ENCODE assay signal across 13 cellular contexts in the genomic region with DNA sequence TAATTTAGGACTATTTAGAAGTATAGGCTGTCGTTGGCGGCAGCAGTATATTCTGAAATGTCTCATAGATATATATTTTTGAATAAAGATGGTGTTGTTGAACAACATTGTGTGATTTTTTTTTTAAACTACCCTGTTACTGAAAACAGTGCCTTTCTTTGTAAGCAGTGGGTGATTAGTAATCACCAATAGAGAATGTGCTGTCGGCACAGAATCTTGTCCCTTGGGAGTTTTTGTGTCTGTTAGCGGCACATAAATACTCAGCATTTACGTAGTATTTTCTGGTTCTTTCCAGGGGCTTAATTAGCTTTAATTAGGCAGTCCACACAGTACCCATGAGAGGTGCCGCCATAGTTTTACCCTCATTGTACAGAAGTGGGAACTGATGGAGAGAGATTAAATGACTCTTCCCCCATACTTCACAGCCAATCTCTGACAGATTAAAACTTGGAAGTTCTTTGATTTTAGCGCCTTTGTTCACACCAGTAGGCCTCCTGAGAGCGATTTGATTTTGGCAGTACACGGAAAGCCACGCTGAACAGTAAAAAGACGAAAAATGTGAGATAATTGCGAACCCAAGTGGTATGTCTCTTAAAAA. TPM values are rescaled to one million over a fixed set of nuclear protein-coding genes. Genes with fewer than 3 reads are reported as not detected.
DNase-seq lines count a peak whose midpoint lies in the region; ATAC-seq and TF ChIP-seq lines count a peak whose summit lies in the region.
"Had no signal": no experiment of that assay in that cellular context is flagged by ENCODE, and none has a peak within 500 bp of the region (broad histone marks: within the 10 kb centered on the region; RNA-seq: fewer than 3 reads in every experiment).

No MANE protein-coding gene starts in this region.

- no peak for DNase-seq in activated CD4-positive, alpha-beta memory T cell treated with anti-CD3 and anti-CD28 coated beads, Interleukin-2, amount 10 ng/mL, durations not matched to agents 7 days and 5 days
- DNase-seq in activated CD4-positive, alpha-beta memory T cell treated with anti-CD3 and anti-CD28 coated beads for 36 hours = no peak
- DNase-seq in left ventricle myocardium superior (no peak), RWPE1 (ENCODE audit: low spot score) (no peak)
- no peak for DNase-seq in stimulated activated naive B cell treated with anti-CD40 and anti-IgM and Interleukin-4, amounts not matched to agents 10 μg/mL and 1 μg/mL and 100 μg/mL, for 72 hours
- no peak for DNase-seq in activated naive CD4-positive, alpha-beta T cell (lab: John Stamatoyannopoulos, UW)
- DNase-seq: activated CD4-positive, alpha-beta T cell treated with anti-CD3 and anti-CD28 coated beads, Interleukin-2, amount 50 U/mL, for 4 hours; DMS79 treated with DMSO at 0.1 percent for 48 hours; hypothalamus had no signal

- peaks cover 29% of the 10 kb centered on the region for H3K36me3 Mint-ChIP-seq in activated CD4-positive, alpha-beta memory T cell treated with anti-CD3 and anti-CD28 coated beads, Interleukin-2, amount 10 ng/mL, durations not matched to agents 7 days and 5 days (ENCODE audit: low read depth)
- H3K36me3 Mint-ChIP-seq in activated CD4-positive, alpha-beta memory T cell treated with anti-CD3 and anti-CD28 coated beads for 36 hours = peaks cover 19% of the 10 kb centered on the region
- peaks cover 54% of the 10 kb centered on the region for H3K36me3 Mint-ChIP-seq in activated T-helper 17 cell treated with anti-CD3 and anti-CD28 coated beads, Interleukin-2, amount 50 U/mL, for 72 hours (ENCODE audit: low read depth)
- peaks cover 19 to 49% of the 10 kb centered on the region in 2 donors for H3K36me3 Mint-ChIP-seq in stimulated activated naive B cell treated with anti-CD40 and anti-IgM and Interleukin-4, amounts not matched to agents 10 μg/mL and 1 μg/mL and 100 μg/mL, for 72 hours

- H3K9me3 Mint-ChIP-seq in activated CD4-positive, alpha-beta memory T cell treated with anti-CD3 and anti-CD28 coated beads, Interleukin-2, amount 10 ng/mL, durations not matched to agents 7 days and 5 days = no peaks in the 10 kb centered on the region
- no peaks in the 10 kb centered on the region for H3K9me3 Mint-ChIP-seq in activated CD4-positive, alpha-beta memory T cell treated with anti-CD3 and anti-CD28 coated beads for 36 hours
- H3K9me3 Mint-ChIP-seq in activated T-helper 17 cell treated with anti-CD3 and anti-CD28 coated beads, Interleukin-2, amount 50 U/mL, for 72 hours = no peaks in the 10 kb centered on the region
- H3K9me3 Mint-ChIP-seq in stimulated activated naive B cell treated with anti-CD40 and anti-IgM and Interleukin-4, amounts not matched to agents 10 μg/mL and 1 μg/mL and 100 μg/mL, for 72 hours = no peaks in the 10 kb centered on the region

- no peaks in the 10 kb centered on the region for H3K27me3 Mint-ChIP-seq in activated CD4-positive, alpha-beta memory T cell treated with anti-CD3 and anti-CD28 coated beads, Interleukin-2, amount 10 ng/mL, durations not matched to agents 7 days and 5 days
- H3K27me3 Mint-ChIP-seq in activated CD4-positive, alpha-beta memory T cell treated with anti-CD3 and anti-CD28 coated beads for 36 hours = no peaks in the 10 kb centered on the region
- H3K27me3 Mint-ChIP-seq in activated T-helper 17 cell treated with anti-CD3 and anti-CD28 coated beads, Interleukin-2, amount 50 U/mL, for 72 hours = no peaks in the 10 kb centered on the region
- no peaks in the 10 kb centered on the region for H3K27me3 Mint-ChIP-seq in stimulated activated naive B cell treated with anti-CD40 and anti-IgM and Interleukin-4, amounts not matched to agents 10 μg/mL and 1 μg/mL and 100 μg/mL, for 72 hours

- intact Hi-C loops in activated CD4-positive, alpha-beta memory T cell treated with anti-CD3 and anti-CD28 coated beads for 36 hours (cut with micrococcal nuclease) = no loop called here
- intact Hi-C loops in left ventricle myocardium superior (cut with micrococcal nuclease) = no loop called here

- POLR2A ChIA-PET in activated CD4-positive, alpha-beta memory T cell treated with anti-CD3 and anti-CD28 coated beads, Interleukin-2, amount 10 ng/mL, durations not matched to agents 7 days and 5 days (lab: Charles Lee) = interaction anchor here (0.7 to 1.4 kb wide), 2 partner anchors 59 to 801 kb away, joined by 4 to 5 read pairs; a partner anchor contains a TSS
- POLR2A ChIA-PET in activated CD4-positive, alpha-beta memory T cell treated with anti-CD3 and anti-CD28 coated beads for 36 hours (lab: Charles Lee) = no interaction called here
- POLR2A ChIA-PET in RWPE1 (lab: Yijun Ruan, JAX; ENCODE audit: low non-redundant PET) = no interaction called here

- CTCF ChIA-PET in activated CD4-positive, alpha-beta memory T cell treated with anti-CD3 and anti-CD28 coated beads, Interleukin-2, amount 10 ng/mL, durations not matched to agents 7 days and 5 days (lab: Charles Lee) = interaction anchor here (0.8 to 2.3 kb wide), 5 partner anchors 15 to 129 kb away, joined by 4 to 14 read pairs (median 4); no protein-coding TSS in a partner anchor
- CTCF ChIA-PET in activated CD4-positive, alpha-beta memory T cell treated with anti-CD3 and anti-CD28 coated beads for 36 hours (lab: Charles Lee) = interaction anchor here (2.0 kb wide), 1 partner anchor 129 kb away, joined by 7 read pairs; no protein-coding TSS in a partner anchor
- CTCF ChIA-PET in RWPE1 (lab: Yijun Ruan, JAX) = interaction anchor here (0.7 to 1.1 kb wide), 4 partner anchors 19 to 131 kb away, joined by 3 to 4 read pairs (median 3); no protein-coding TSS in a partner anchor

- H3K27ac ChIP-seq in RWPE1 = no peak overlapping the region
- H3K27ac ChIP-seq: SJSA1, thoracic aorta had no signal

- peak overlapping the region; percentile 81 for H3K27ac Mint-ChIP-seq in activated CD4-positive, alpha-beta memory T cell treated with anti-CD3 and anti-CD28 coated beads, Interleukin-2, amount 10 ng/mL, durations not matched to agents 7 days and 5 days
- H3K27ac Mint-ChIP-seq in activated CD4-positive, alpha-beta memory T cell treated with anti-CD3 and anti-CD28 coated beads for 36 hours = no peak overlapping the region
- H3K27ac Mint-ChIP-seq in activated T-helper 17 cell treated with anti-CD3 and anti-CD28 coated beads, Interleukin-2, amount 50 U/mL, for 72 hours = peak overlapping the region; percentile 86
- H3K27ac Mint-ChIP-seq in stimulated activated naive B cell treated with anti-CD40 and anti-IgM and Interleukin-4, amounts not matched to agents 10 μg/mL and 1 μg/mL and 100 μg/mL, for 72 hours = peak overlapping the region; percentile 82

- TF ChIP-seq CTCF in RWPE1 (conservative IDR thresholded peaks at IDR 0.05; ENCODE audit: low read depth) = no peak

- no peak for ATAC-seq in activated T-helper 17 cell treated with anti-CD3 and anti-CD28 coated beads, Interleukin-2, amount 50 U/mL, for 72 hours (replicated peaks)
- ATAC-seq in left ventricle myocardium superior = peak; percentile 50
- no peak for ATAC-seq in stimulated activated naive B cell treated with anti-CD40 and anti-IgM and Interleukin-4, amounts not matched to agents 10 μg/mL and 1 μg/mL and 100 μg/mL, for 72 hours (replicated peaks)
- ATAC-seq in GM19324 (IDR thresholded peaks at IDR 0.05; ENCODE audit: low FRiP score, unreplicated experiment) = no peak

- no peak overlapping the region for H3K4me3 Mint-ChIP-seq in activated CD4-positive, alpha-beta memory T cell treated with anti-CD3 and anti-CD28 coated beads, Interleukin-2, amount 10 ng/mL, durations not matched to agents 7 days and 5 days
- H3K4me3 Mint-ChIP-seq in activated CD4-positive, alpha-beta memory T cell treated with anti-CD3 and anti-CD28 coated beads for 36 hours = no peak overlapping the region
- H3K4me3 Mint-ChIP-seq in activated T-helper 17 cell treated with anti-CD3 and anti-CD28 coated beads, Interleukin-2, amount 50 U/mL, for 72 hours = no peak overlapping the region
- H3K4me3 Mint-ChIP-seq in stimulated activated naive B cell treated with anti-CD40 and anti-IgM and Interleukin-4, amounts not matched to agents 10 μg/mL and 1 μg/mL and 100 μg/mL, for 72 hours = no peak overlapping the region

- peaks cover 41% of the 10 kb centered on the region for H3K4me1 Mint-ChIP-seq in activated CD4-positive, alpha-beta memory T cell treated with anti-CD3 and anti-CD28 coated beads, Interleukin-2, amount 10 ng/mL, durations not matched to agents 7 days and 5 days
- H3K4me1 Mint-ChIP-seq in activated CD4-positive, alpha-beta memory T cell treated with anti-CD3 and anti-CD28 coated beads for 36 hours (ENCODE audit: low read depth) = peaks cover 30% of the 10 kb centered on the region
- peaks cover 25% of the 10 kb centered on the region for H3K4me1 Mint-ChIP-seq in activated T-helper 17 cell treated with anti-CD3 and anti-CD28 coated beads, Interleukin-2, amount 50 U/mL, for 72 hours
- peaks cover 40 to 53% of the 10 kb centered on the region in 2 donors for H3K4me1 Mint-ChIP-seq in stimulated activated naive B cell treated with anti-CD40 and anti-IgM and Interleukin-4, amounts not matched to agents 10 μg/mL and 1 μg/mL and 100 μg/mL, for 72 hours

RNA-seq across cellular contexts. Expression of a gene that starts 58.8 kb away (rescaled TPM):
- total RNA-seq in activated CD4-positive, alpha-beta memory T cell treated with anti-CD3 and anti-CD28 coated beads, Interleukin-2, amount 10 ng/mL, durations not matched to agents 7 days and 5 days = 10 to 100 TPM; 27.6 to 33.2 TPM
- 10 to 100 TPM; 26.2 to 28.9 TPM for total RNA-seq in activated CD4-positive, alpha-beta memory T cell treated with anti-CD3 and anti-CD28 coated beads for 36 hours
- total RNA-seq in activated T-helper 17 cell treated with anti-CD3 and anti-CD28 coated beads, Interleukin-2, amount 50 U/mL, for 72 hours = 10 to 100 TPM; 37.9 to 46.0 TPM
- 65.3 TPM for total RNA-seq in left ventricle myocardium superior

RNA-seq across cellular contexts. Expression of a gene that starts 59.1 kb away (rescaled TPM):
- total RNA-seq in activated CD4-positive, alpha-beta memory T cell treated with anti-CD3 and anti-CD28 coated beads, Interleukin-2, amount 10 ng/mL, durations not matched to agents 7 days and 5 days = 10 to 100 TPM; 21.7 to 23.1 TPM
- 10 to 100 TPM; 31.8 to 32.7 TPM for total RNA-seq in activated CD4-positive, alpha-beta memory T cell treated with anti-CD3 and anti-CD28 coated beads for 36 hours
- total RNA-seq in activated T-helper 17 cell treated with anti-CD3 and anti-CD28 coated beads, Interleukin-2, amount 50 U/mL, for 72 hours = 10 to 100 TPM; 33.0 to 40.5 TPM
- 12.5 TPM for total RNA-seq in left ventricle myocardium superior
